Comparison of ENCODE assay signal across 8 cellular contexts in genomic region chr14:106459971-106460730, GRCh38.
DNase-seq lines count a peak whose midpoint lies in the region; ATAC-seq and TF ChIP-seq lines count a peak whose summit lies in the region.

No MANE protein-coding gene starts in this region.

- no peak overlapping the region for H3K4me3 Mint-ChIP-seq in activated CD4-positive, alpha-beta memory T cell treated with anti-CD3 and anti-CD28 coated beads, Interleukin-2, amount 10 ng/mL, durations not matched to agents 7 days and 5 days
- no peak overlapping the region for H3K4me3 Mint-ChIP-seq in natural killer cell

- POLR2A ChIA-PET in activated CD4-positive, alpha-beta memory T cell treated with anti-CD3 and anti-CD28 coated beads, Interleukin-2, amount 10 ng/mL, durations not matched to agents 7 days and 5 days (lab: Charles Lee) = no interaction called here

- TF ChIP-seq CTCF in LNCAP (IDR thresholded peaks at IDR 0.05) (peak; percentile 60), natural killer cell (IDR thresholded peaks at IDR 0.05) (peak; percentile 60)

- DNase-seq in COR-L47 (lab: John Stamatoyannopoulos, UW) = peak; percentile 61
- DNase-seq in activated CD4-positive, alpha-beta memory T cell treated with anti-CD3 and anti-CD28 coated beads, Interleukin-2, amount 10 ng/mL, durations not matched to agents 7 days and 5 days = peak; percentile 74
- peak; percentile 28 for DNase-seq in natural killer cell
- DNase-seq in NCI-H2107 (lab: John Stamatoyannopoulos, UW) = no peak

- peaks cover 13% of the 10 kb centered on the region for H3K4me1 Mint-ChIP-seq in activated CD4-positive, alpha-beta memory T cell treated with anti-CD3 and anti-CD28 coated beads, Interleukin-2, amount 10 ng/mL, durations not matched to agents 7 days and 5 days
- H3K4me1 Mint-ChIP-seq in natural killer cell = peaks cover 3 to 9% of the 10 kb centered on the region in 2 donors

- H3K27me3 Mint-ChIP-seq in activated CD4-positive, alpha-beta memory T cell treated with anti-CD3 and anti-CD28 coated beads, Interleukin-2, amount 10 ng/mL, durations not matched to agents 7 days and 5 days = peaks cover 13% of the 10 kb centered on the region
- H3K27me3 Mint-ChIP-seq in natural killer cell (ENCODE audit: low read depth in 2 of 2) = peaks cover 2 to 36% of the 10 kb centered on the region in 2 donors

- no peaks in the 10 kb centered on the region for H3K36me3 Mint-ChIP-seq in activated CD4-positive, alpha-beta memory T cell treated with anti-CD3 and anti-CD28 coated beads, Interleukin-2, amount 10 ng/mL, durations not matched to agents 7 days and 5 days (ENCODE audit: low read depth)
- H3K36me3 Mint-ChIP-seq in natural killer cell = no peaks in the 10 kb centered on the region

- peak; percentile 59 to 67 (median 63) for ATAC-seq in natural killer cell
- ATAC-seq in HG02970 (IDR thresholded peaks at IDR 0.05; ENCODE audit: low FRiP score, unreplicated experiment) = no peak
- ATAC-seq in GM21528 (IDR thresholded peaks at IDR 0.05; ENCODE audit: low FRiP score, unreplicated experiment) = no peak
- no peak for ATAC-seq in GM18868 (IDR thresholded peaks at IDR 0.05; ENCODE audit: unreplicated experiment)

- no peak overlapping the region for H3K27ac Mint-ChIP-seq in activated CD4-positive, alpha-beta memory T cell treated with anti-CD3 and anti-CD28 coated beads, Interleukin-2, amount 10 ng/mL, durations not matched to agents 7 days and 5 days
- no peak overlapping the region for H3K27ac Mint-ChIP-seq in natural killer cell

- CTCF ChIA-PET in activated CD4-positive, alpha-beta memory T cell treated with anti-CD3 and anti-CD28 coated beads, Interleukin-2, amount 10 ng/mL, durations not matched to agents 7 days and 5 days (lab: Charles Lee) = interaction anchor here (0.8 to 1.3 kb wide), 10 partner anchors 9 to 71 kb away, joined by 3 to 8 read pairs (median 4); no protein-coding TSS in a partner anchor

- H3K9me3 Mint-ChIP-seq in activated CD4-positive, alpha-beta memory T cell treated with anti-CD3 and anti-CD28 coated beads, Interleukin-2, amount 10 ng/mL, durations not matched to agents 7 days and 5 days = no peaks in the 10 kb centered on the region
- H3K9me3 Mint-ChIP-seq in natural killer cell = no peaks in the 10 kb centered on the region

- intact Hi-C loops in natural killer cell (cut with micrococcal nuclease) = loop anchor here (1.0 kb wide), 1 partner anchor 58 kb away; no protein-coding TSS in a partner anchor

Comparison
In these comparisons a context has a peak if more than half of its experiments do, and no peak if none do; other contexts are left out.
1. ATAC-seq: peak in natural killer cell (3 of 3); none in HG02970 (single experiment), GM21528 (single experiment) and GM18868 (single experiment).